23 cellular contexts compared by ENCODE assay signal in the genomic region with DNA sequence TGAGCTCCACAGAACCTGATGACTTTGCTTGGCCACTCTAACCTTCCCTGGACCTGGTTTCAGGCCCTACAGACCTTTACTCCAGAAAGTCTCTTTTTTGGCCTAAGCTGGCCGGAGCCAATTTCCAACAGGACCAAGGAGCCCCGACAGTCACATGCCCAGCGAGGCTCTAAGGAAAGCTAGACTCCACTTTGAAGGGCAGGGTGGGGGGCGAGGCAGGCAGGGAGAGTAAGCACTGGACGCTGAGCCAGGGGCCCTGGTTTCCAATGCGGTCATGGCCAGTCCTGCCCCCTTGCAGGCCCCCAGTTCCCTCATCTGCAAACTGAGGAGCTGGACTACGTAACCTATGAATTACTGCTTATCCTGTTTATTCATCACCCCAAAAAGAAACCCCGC.
DNase-seq lines count a peak whose midpoint lies in the region; ATAC-seq and TF ChIP-seq lines count a peak whose summit lies in the region.
"Had no signal": no experiment of that assay in that cellular context is flagged by ENCODE, and none has a peak within 500 bp of the region (broad histone marks: within the 10 kb centered on the region; RNA-seq: fewer than 3 reads in every experiment).

No MANE protein-coding gene starts in this region.

- CTCF ChIA-PET in GM10248 (lab: Yijun Ruan, JAX): no interaction called here
- CTCF ChIA-PET in CD4-positive, alpha-beta T cell (lab: Charles Lee): no interaction called here

- H3K36me3 Mint-ChIP-seq in nephron progenitor cell (ENCODE audit: low read depth): no peaks in the 10 kb centered on the region
- no peaks in the 10 kb centered on the region for H3K36me3 Mint-ChIP-seq in CD4-positive, alpha-beta T cell (ENCODE audit: low read depth)
- H3K36me3 Mint-ChIP-seq: IgD-negative memory B cell had no signal

- no peak overlapping the region for H3K27ac ChIP-seq in left ventricle myocardium inferior (replicated peaks)
- peak overlapping the region; percentile 6 to 72 for H3K27ac ChIP-seq in coronary artery
- H3K27ac ChIP-seq in uterus: peak overlapping the region; percentile 49 to 65
- no peak overlapping the region for H3K27ac ChIP-seq in CD4-positive, alpha-beta T cell (ENCODE audit: low read depth, low read length)
- H3K27ac ChIP-seq: 22Rv1, C4-2B, SJCRH30 had no signal

- peaks cover 61% of the 10 kb centered on the region for H3K4me1 Mint-ChIP-seq in nephron progenitor cell
- H3K4me1 Mint-ChIP-seq in CD4-positive, alpha-beta T cell (ENCODE audit: low read depth): peaks cover 7% of the 10 kb centered on the region
- H3K4me1 Mint-ChIP-seq: IgD-negative memory B cell had no signal

- no peak overlapping the region for H3K4me3 Mint-ChIP-seq in nephron progenitor cell
- H3K4me3 Mint-ChIP-seq in CD4-positive, alpha-beta T cell: no peak overlapping the region
- H3K4me3 Mint-ChIP-seq: IgD-negative memory B cell had no signal

- peaks cover 11% of the 10 kb centered on the region for H3K27me3 ChIP-seq in left ventricle myocardium inferior (ENCODE audit: low read depth)
- no peaks in the 10 kb centered on the region for H3K27me3 ChIP-seq in uterus
- H3K27me3 ChIP-seq in CD4-positive, alpha-beta T cell (ENCODE audit: control insufficient read depth, insufficient read depth, low read length): no peaks in the 10 kb centered on the region
- H3K27me3 ChIP-seq: SJCRH30 had no signal

- POLR2A ChIA-PET in GM10248 (lab: Yijun Ruan, JAX): no interaction called here
- POLR2A ChIA-PET in CD4-positive, alpha-beta T cell (lab: Charles Lee): no interaction called here

- intact Hi-C loops in Right ventricle myocardium inferior (cut with DNase I): no loop called here
- intact Hi-C loops in left ventricle myocardium inferior (cut with micrococcal nuclease): no loop called here
- intact Hi-C loops in uterus (cut with DNase I; ENCODE audit: low total_unique reads): no loop called here
- intact Hi-C loops in CD4-positive, alpha-beta T cell (cut with DNase I, micrococcal nuclease): no loop called here

- no peaks in the 10 kb centered on the region for H3K36me3 ChIP-seq in left ventricle myocardium inferior
- no peaks in the 10 kb centered on the region for H3K36me3 ChIP-seq in uterus
- H3K36me3 ChIP-seq: SJCRH30 had no signal

- TF ChIP-seq CTCF in left ventricle myocardium inferior (IDR thresholded peaks at IDR 0.05; ENCODE audit: borderline replicate concordance) (no peak), coronary artery (IDR thresholded peaks at IDR 0.05) (no peak), nephron progenitor cell (IDR thresholded peaks at IDR 0.05) (no peak), uterus (IDR thresholded peaks at IDR 0.05) (no peak), GM10248 (IDR thresholded peaks at IDR 0.05; ENCODE audit: control extremely low read depth, extremely low read depth, low read depth, missing control alignments) (no peak)
- TF ChIP-seq CTCF in CD4-positive, alpha-beta T cell (IDR thresholded peaks at IDR 0.05): no peak

- H3K4me1 ChIP-seq in left ventricle myocardium inferior (peaks cover 21% of the 10 kb centered on the region), uterus (peaks cover 3 to 25% of the 10 kb centered on the region in 2 donors)
- H3K4me1 ChIP-seq: SJCRH30 had no signal

- H3K27ac Mint-ChIP-seq in nephron progenitor cell: peak overlapping the region; percentile 46
- no peak overlapping the region for H3K27ac Mint-ChIP-seq in CD4-positive, alpha-beta T cell
- H3K27ac Mint-ChIP-seq: IgD-negative memory B cell had no signal

- peaks cover 18% of the 10 kb centered on the region for H3K27me3 Mint-ChIP-seq in nephron progenitor cell (ENCODE audit: low read depth, poor library complexity)
- H3K27me3 Mint-ChIP-seq in CD4-positive, alpha-beta T cell: no peaks in the 10 kb centered on the region
- H3K27me3 Mint-ChIP-seq: IgD-negative memory B cell had no signal

- DNase-seq in Right ventricle myocardium inferior (ENCODE audit: missing footprints) (peak; percentile 49), left ventricle myocardium inferior (no peak), coronary artery (ENCODE audit: low spot score) (no peak), nephron progenitor cell (no peak), uterus (no peak), GM10248 (ENCODE audit: extremely low spot score) (no peak)
- no peak for DNase-seq in CD4-positive, alpha-beta T cell
- DNase-seq: AML-193, COR-L47, H7, Karpas-422, NCI-H1048, NCI-H1436 treated with DMSO at 0.1 percent for 48 hours, NCI-H2029, NCI-H345, NCI-H524 treated with DMSO at 0.1 percent for 48 hours, PC-3, RPMI8226, SJCRH30 had no signal

- H3K9me3 ChIP-seq in left ventricle myocardium inferior (replicated peaks): peaks cover 10% of the 10 kb centered on the region
- H3K9me3 ChIP-seq in uterus: no peaks in the 10 kb centered on the region
- no peaks in the 10 kb centered on the region for H3K9me3 ChIP-seq in CD4-positive, alpha-beta T cell (ENCODE audit: control insufficient read depth, low read length)
- H3K9me3 ChIP-seq: SJCRH30 had no signal

- peaks cover 8% of the 10 kb centered on the region for H3K9me3 Mint-ChIP-seq in nephron progenitor cell
- no peaks in the 10 kb centered on the region for H3K9me3 Mint-ChIP-seq in CD4-positive, alpha-beta T cell

- no peak for TF ChIP-seq POLR2A in uterus (IDR thresholded peaks at IDR 0.05)

- ATAC-seq in Right ventricle myocardium inferior (no peak), GM21367 (IDR thresholded peaks at IDR 0.05; ENCODE audit: unreplicated experiment) (no peak)
- ATAC-seq in CD4-positive, alpha-beta T cell (ENCODE audit: poor library complexity): no peak
- ATAC-seq: PC-3 had no signal

- no peak overlapping the region for H3K4me3 ChIP-seq in left ventricle myocardium inferior
- H3K4me3 ChIP-seq in coronary artery: no peak overlapping the region
- H3K4me3 ChIP-seq in uterus: no peak overlapping the region
- H3K4me3 ChIP-seq: SJCRH30 had no signal

Comparison
In these comparisons a context has a peak if more than half of its experiments do, and no peak if none do; other contexts are left out.
1. H3K27ac ChIP-seq: peak in coronary artery (2 of 2) and uterus (2 of 2); none in left ventricle myocardium inferior (single experiment) and CD4-positive, alpha-beta T cell (single experiment).